12 cellular contexts compared by ENCODE assay signal in the genomic region with DNA sequence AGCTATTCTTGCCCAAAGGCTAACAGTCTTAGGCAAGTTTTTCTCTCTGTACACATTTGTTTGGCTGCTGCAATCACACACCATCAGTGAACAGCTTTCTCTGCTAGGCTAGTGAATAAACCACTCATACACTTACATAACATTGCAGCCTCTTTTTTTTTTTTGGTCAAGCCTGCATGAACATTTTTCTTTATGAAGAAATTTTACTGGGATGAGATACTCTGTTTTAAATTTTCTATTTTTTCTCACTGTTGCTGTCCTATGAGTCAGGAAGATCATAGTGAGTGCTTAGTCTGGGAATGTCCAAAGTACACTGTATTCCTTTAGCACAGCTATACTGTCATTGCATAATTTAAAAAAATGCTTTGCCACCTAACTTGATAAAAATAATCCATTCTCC. TPM values are rescaled to one million over a fixed set of nuclear protein-coding genes. Genes with fewer than 3 reads are reported as not detected.
A peak's percentile ranks its signal among the peaks of the same experiment; 100 is the strongest.
DNase-seq lines count a peak whose midpoint lies in the region; ATAC-seq and TF ChIP-seq lines count a peak whose summit lies in the region.
"Had no signal": no experiment of that assay in that cellular context is flagged by ENCODE, and none has a peak within 500 bp of the region (broad histone marks: within the 10 kb centered on the region; RNA-seq: fewer than 3 reads in every experiment).

No MANE protein-coding gene starts in this region.

- H3K4me3 Mint-ChIP-seq in immature natural killer cell: peak overlapping the region; percentile 31 to 62 (median 38)
- H3K4me3 Mint-ChIP-seq: activated CD4-positive, alpha-beta T cell treated with anti-CD3 and anti-CD28 coated beads for 36 hours; stimulated activated effector memory CD8-positive, alpha-beta T cell treated with anti-CD3 and anti-CD28 coated beads, Interleukin-12 subunit alpha, Interleukin-12 subunit beta, amount 100 ng/mL, for 72 hours had no signal

- H3K27me3 ChIP-seq in smooth muscle cell (ENCODE audit: low read depth): no peaks in the 10 kb centered on the region

- peaks cover 64% of the 10 kb centered on the region for H3K79me2 ChIP-seq in smooth muscle cell (ENCODE audit: low read depth)

- ATAC-seq in GM19463 (IDR thresholded peaks at IDR 0.05; ENCODE audit: unreplicated experiment) (no peak), GM21381 (IDR thresholded peaks at IDR 0.05; ENCODE audit: unreplicated experiment) (no peak)
- ATAC-seq: activated CD4-positive, alpha-beta T cell treated with anti-CD3 and anti-CD28 coated beads for 36 hours; stimulated activated effector memory CD8-positive, alpha-beta T cell treated with anti-CD3 and anti-CD28 coated beads, Interleukin-12 subunit alpha, Interleukin-12 subunit beta, amount 100 ng/mL, for 72 hours had no signal

- H3K9ac ChIP-seq in smooth muscle cell (ENCODE audit: low read depth): no peak overlapping the region

- no peaks in the 10 kb centered on the region for H3K9me3 Mint-ChIP-seq in immature natural killer cell
- H3K9me3 Mint-ChIP-seq: stimulated activated effector memory CD8-positive, alpha-beta T cell treated with anti-CD3 and anti-CD28 coated beads, Interleukin-12 subunit alpha, Interleukin-12 subunit beta, amount 100 ng/mL, for 72 hours had no signal

- H3F3A ChIP-seq in smooth muscle cell (ENCODE audit: low read depth): peaks cover 15% of the 10 kb centered on the region

- peaks cover 85% of the 10 kb centered on the region for H4K20me1 ChIP-seq in smooth muscle cell (ENCODE audit: low read depth)

- H3K36me3 ChIP-seq in smooth muscle cell (ENCODE audit: low read depth): no peaks in the 10 kb centered on the region

- H3K27ac Mint-ChIP-seq in immature natural killer cell: peak overlapping the region in 2 of 6 donors; percentile 26 to 36
- H3K27ac Mint-ChIP-seq: activated CD4-positive, alpha-beta T cell treated with anti-CD3 and anti-CD28 coated beads for 36 hours; stimulated activated effector memory CD8-positive, alpha-beta T cell treated with anti-CD3 and anti-CD28 coated beads, Interleukin-12 subunit alpha, Interleukin-12 subunit beta, amount 100 ng/mL, for 72 hours had no signal

- no peaks in the 10 kb centered on the region for H3K9me3 ChIP-seq in smooth muscle cell (replicated peaks; ENCODE audit: low read depth)

- H3K27ac ChIP-seq in smooth muscle cell (ENCODE audit: low read depth): peak overlapping the region; percentile 82

- DNase-seq in HCEC 1CT: peak; percentile 93
- peak; percentile 3 for DNase-seq in brain pericyte (ENCODE audit: low read depth, low spot score)
- peak in 2 of 3 donors; percentile 8 to 21 for DNase-seq in immature natural killer cell
- no peak for DNase-seq in smooth muscle cell (lab: John Stamatoyannopoulos, UW; ENCODE audit: unreplicated experiment)
- no peak for DNase-seq in NCI-H1694 treated with DMSO at 0.1 percent for 48 hours (lab: John Stamatoyannopoulos, UW)
- DNase-seq in GDM1 (lab: John Stamatoyannopoulos, UW): no peak
- DNase-seq: activated CD4-positive, alpha-beta T cell treated with anti-CD3 and anti-CD28 coated beads for 36 hours; NCI-H1105 had no signal

- peaks cover 5% of the 10 kb centered on the region for H3K4me1 ChIP-seq in smooth muscle cell (ENCODE audit: low read depth)

- TF ChIP-seq CTCF in smooth muscle cell (IDR thresholded peaks at IDR 0.05; ENCODE audit: borderline replicate concordance, insufficient read depth, poor library complexity, severe bottlenecking): no peak

- no peaks in the 10 kb centered on the region for H3K36me3 Mint-ChIP-seq in immature natural killer cell

- H3K4me3 ChIP-seq in smooth muscle cell: no peak overlapping the region
- H3K4me3 ChIP-seq: skin epidermis had no signal

- H2AFZ ChIP-seq in smooth muscle cell (ENCODE audit: low read depth): no peak overlapping the region

- H3K4me1 Mint-ChIP-seq in immature natural killer cell: peaks cover 38 to 47% of the 10 kb centered on the region in 2 donors

- peak overlapping the region; percentile 22 for H3K4me2 ChIP-seq in smooth muscle cell

- peaks cover 0 to 2% (median 1%) of the 10 kb centered on the region in 3 donors for H3K27me3 Mint-ChIP-seq in immature natural killer cell (ENCODE audit: low read depth in 3 of 3)
- H3K27me3 Mint-ChIP-seq: activated CD4-positive, alpha-beta T cell treated with anti-CD3 and anti-CD28 coated beads for 36 hours had no signal

RNA-seq across cellular contexts. Expression of gene ROCK1, which starts 58.5 kb away (rescaled TPM):
- 10 to 100 TPM; 15.3 to 56.7 (median 16.0) TPM for polyA plus RNA-seq in immature natural killer cell
- 38.7 and 47.4 TPM in 2 replicates for total RNA-seq in smooth muscle cell
- 23.9 and 25.8 TPM in 2 replicates for polyA plus RNA-seq in smooth muscle cell

Comparison
In these comparisons a context has a peak if more than half of its experiments do, and no peak if none do; other contexts are left out.
1. DNase-seq: peak in HCEC 1CT (single experiment), brain pericyte (single experiment) and immature natural killer cell (2 of 3); none in smooth muscle cell (single experiment), NCI-H1694 treated with DMSO at 0.1 percent for 48 hours (single experiment) and GDM1 (single experiment).